ENCODE assay signal across 1 cellular context in the genomic region with DNA sequence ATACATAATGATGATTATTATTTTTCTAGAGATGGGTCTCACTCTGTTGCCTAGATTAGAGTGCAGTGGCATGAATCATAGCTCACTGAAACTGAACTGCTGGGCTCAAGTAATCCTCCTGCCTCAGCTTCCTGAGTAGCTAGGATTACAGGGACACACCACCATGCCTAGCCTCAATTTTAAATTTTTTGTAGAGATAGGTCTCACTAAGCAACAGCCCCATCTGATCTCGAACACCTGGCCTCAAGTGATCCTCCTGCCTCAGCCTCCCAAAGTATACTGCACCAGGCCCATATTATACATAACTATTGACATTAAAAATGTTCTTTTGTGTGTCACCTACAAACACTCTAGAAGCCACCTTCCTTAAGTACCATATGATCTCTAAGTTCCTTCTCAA.
TF ChIP-seq lines count a peak whose summit lies in the region.

No MANE protein-coding gene starts in this region.

TF ChIP-seq in endothelial cell of umbilical vein, 7 proteins besides CTCF, POLR2A, EP300 and RAD21:
- TF ChIP-seq JUN (IDR thresholded peaks at IDR 0.05; ENCODE audit: borderline replicate concordance, insufficient read depth, insufficient read length, low read depth), result no peak
- no peak for TF ChIP-seq MYC (IDR thresholded peaks at IDR 0.05; ENCODE audit: low read depth, low read length)
- TF ChIP-seq POLR2AphosphoS5 (IDR thresholded peaks at IDR 0.05; ENCODE audit: insufficient read depth, low read depth, low read length), result no peak
- TF ChIP-seq EZH2 (IDR thresholded peaks at IDR 0.05; ENCODE audit: borderline replicate concordance, low read depth, low read length, severe bottlenecking), result no peak
- no peak for TF ChIP-seq FOS (IDR thresholded peaks at IDR 0.05; ENCODE audit: borderline replicate concordance, insufficient read depth, low read length)
- no peak for TF ChIP-seq GATA2 (IDR thresholded peaks at IDR 0.05; ENCODE audit: insufficient read depth, insufficient read length, low read depth, low read length)
- TF ChIP-seq MAX (IDR thresholded peaks at IDR 0.05; ENCODE audit: insufficient read depth, insufficient read length), result no peak
TF ChIP-seq in endothelial cell of umbilical vein: peak in this region for 0.
